Comparison of ENCODE assay signal across 12 cellular contexts in genomic region chr11:128728767-128729587, GRCh38. TPM values are rescaled to one million over a fixed set of nuclear protein-coding genes. Genes with fewer than 3 reads are reported as not detected.
A peak's percentile ranks its signal among the peaks of the same experiment; 100 is the strongest.
DNase-seq lines count a peak whose midpoint lies in the region; ATAC-seq and TF ChIP-seq lines count a peak whose summit lies in the region.
"Had no signal": no experiment of that assay in that cellular context is flagged by ENCODE, and none has a peak within 500 bp of the region (broad histone marks: within the 10 kb centered on the region; RNA-seq: fewer than 3 reads in every experiment).

No MANE protein-coding gene starts in this region.

- H3K27ac ChIP-seq in BLaER1: peak overlapping the region; percentile 62
- peak overlapping the region; percentile 95 for H3K27ac ChIP-seq in DOHH2 (ENCODE audit: low read depth, low read length)
- peak overlapping the region in 1 of 3 donors; percentile 3 for H3K27ac ChIP-seq in right lobe of liver
- no peak overlapping the region for H3K27ac ChIP-seq in SJCRH30
- H3K27ac ChIP-seq: WERI-Rb-1 had no signal

- H3K9ac ChIP-seq in BLaER1: peak overlapping the region; percentile 61; the same call in 1 of the 2 replicates

- peak overlapping the region; percentile 97 for H3K4me2 ChIP-seq in BLaER1
- peak overlapping the region; percentile 95 for H3K4me2 ChIP-seq in DOHH2 (ENCODE audit: low read length)

- ATAC-seq in right lobe of liver: peak in 3 of 4 donors; percentile 7 to 16 (median 8)
- ATAC-seq in GM21367 (IDR thresholded peaks at IDR 0.05; ENCODE audit: unreplicated experiment): no peak
- ATAC-seq: PC-3 had no signal

- TF ChIP-seq POLR2A in right lobe of liver (IDR thresholded peaks at IDR 0.05): no peak

- CTCF ChIA-PET in activated CD4-positive, alpha-beta memory T cell treated with anti-CD3 and anti-CD28 coated beads for 36 hours (lab: Charles Lee): interaction anchor here (1.0 kb wide), 2 partner anchors 557 to 571 kb away, joined by 3 to 4 read pairs; no protein-coding TSS in a partner anchor

- H3K4me1 Mint-ChIP-seq in activated CD4-positive, alpha-beta memory T cell treated with anti-CD3 and anti-CD28 coated beads for 36 hours (ENCODE audit: low read depth): peaks cover 98% of the 10 kb centered on the region

- peak overlapping the region; percentile 33 for H3K4me3 Mint-ChIP-seq in activated CD4-positive, alpha-beta memory T cell treated with anti-CD3 and anti-CD28 coated beads for 36 hours

- peak overlapping the region; percentile 60 for H3K27ac Mint-ChIP-seq in activated CD4-positive, alpha-beta memory T cell treated with anti-CD3 and anti-CD28 coated beads for 36 hours

- H3F3A ChIP-seq in DOHH2 (ENCODE audit: control insufficient read depth, insufficient read depth): peaks cover 37% of the 10 kb centered on the region

- peak; percentile 43 for DNase-seq in activated CD4-positive, alpha-beta memory T cell treated with anti-CD3 and anti-CD28 coated beads for 36 hours
- no peak for DNase-seq in right lobe of liver
- DNase-seq in head of caudate nucleus: no peak
- DNase-seq in SJCRH30: no peak
- no peak for DNase-seq in NCI-H2196 (lab: John Stamatoyannopoulos, UW; ENCODE audit: unreplicated experiment)
- DNase-seq: NCI-H1417 treated with DMSO at 0.1 percent for 48 hours, PC-3, stomach, WERI-Rb-1 had no signal

- 0 out of 2 replicates have a peak overlapping the region, but pooled peaks have one; percentile 13 for H3K4me3 ChIP-seq in BLaER1
- H3K4me3 ChIP-seq in DOHH2 (ENCODE audit: low read length): peak overlapping the region; percentile 65
- no peak overlapping the region for H3K4me3 ChIP-seq in right lobe of liver
- H3K4me3 ChIP-seq in SJCRH30: no peak overlapping the region
- H3K4me3 ChIP-seq: stomach had no signal

- peaks cover 85% of the 10 kb centered on the region for H3K79me2 ChIP-seq in DOHH2 (ENCODE audit: control insufficient read depth, low read length)

- intact Hi-C loops in activated CD4-positive, alpha-beta memory T cell treated with anti-CD3 and anti-CD28 coated beads for 36 hours (cut with micrococcal nuclease): no loop called here
- intact Hi-C loops in right lobe of liver (cut with DNase I): no loop called here
- intact Hi-C loops in head of caudate nucleus (cut with DNase I): no loop called here

- H3K36me3 ChIP-seq in BLaER1 (peaks cover 73% of the 10 kb centered on the region), DOHH2 (ENCODE audit: control insufficient read depth, low read length) (peaks cover 51% of the 10 kb centered on the region), right lobe of liver (no peaks in the 10 kb centered on the region), SJCRH30 (no peaks in the 10 kb centered on the region)
- H3K36me3 ChIP-seq: stomach, WERI-Rb-1 had no signal

- no peaks in the 10 kb centered on the region for H3K27me3 Mint-ChIP-seq in activated CD4-positive, alpha-beta memory T cell treated with anti-CD3 and anti-CD28 coated beads for 36 hours

- no peaks in the 10 kb centered on the region for H3K9me2 ChIP-seq in DOHH2 (replicated peaks; ENCODE audit: control insufficient read depth, low read length)

- H3K9me3 ChIP-seq in BLaER1: no peaks in the 10 kb centered on the region
- H3K9me3 ChIP-seq in DOHH2 (ENCODE audit: control insufficient read depth, insufficient read depth, low read length): no peaks in the 10 kb centered on the region
- no peaks in the 10 kb centered on the region for H3K9me3 ChIP-seq in right lobe of liver
- H3K9me3 ChIP-seq in SJCRH30 (replicated peaks): no peaks in the 10 kb centered on the region
- H3K9me3 ChIP-seq: stomach had no signal

- POLR2A ChIA-PET in activated CD4-positive, alpha-beta memory T cell treated with anti-CD3 and anti-CD28 coated beads for 36 hours (lab: Charles Lee): interaction anchor here (1.0 to 1.3 kb wide), 2 partner anchors 29 to 32 kb away, joined by 4 to 5 read pairs; no protein-coding TSS in a partner anchor

- peaks cover 5% of the 10 kb centered on the region for H3K36me3 Mint-ChIP-seq in activated CD4-positive, alpha-beta memory T cell treated with anti-CD3 and anti-CD28 coated beads for 36 hours

- no peaks in the 10 kb centered on the region for H3K9me3 Mint-ChIP-seq in activated CD4-positive, alpha-beta memory T cell treated with anti-CD3 and anti-CD28 coated beads for 36 hours

- TF ChIP-seq CTCF in DOHH2 (IDR thresholded peaks at IDR 0.05; ENCODE audit: low read depth, low read length, poor library complexity, severe bottlenecking) (no peak), right lobe of liver (IDR thresholded peaks at IDR 0.05) (no peak)

- H3K4me1 ChIP-seq in BLaER1: peaks cover 99% of the 10 kb centered on the region
- peaks cover 100% of the 10 kb centered on the region for H3K4me1 ChIP-seq in DOHH2 (ENCODE audit: control insufficient read depth, low read length)
- peaks cover 0 to 5% (median 0%) of the 10 kb centered on the region in 4 donors for H3K4me1 ChIP-seq in right lobe of liver
- peaks cover 6% of the 10 kb centered on the region; the same call in 1 of the 2 replicates for H3K4me1 ChIP-seq in SJCRH30

- H3K27me3 ChIP-seq in BLaER1 (no peaks in the 10 kb centered on the region), DOHH2 (ENCODE audit: control insufficient read depth, low read length) (no peaks in the 10 kb centered on the region), right lobe of liver (no peaks in the 10 kb centered on the region), SJCRH30 (no peaks in the 10 kb centered on the region)
- H3K27me3 ChIP-seq: stomach had no signal

- 39% methylated on average over 13 of the region's 13 CpGs for WGBS in right lobe of liver (ENCODE audit: insufficient coverage, low coverage, low lambda C conversion rate, missing lambda C conversion rate)

- H4K20me1 ChIP-seq in BLaER1 (peaks cover 100% of the 10 kb centered on the region), DOHH2 (ENCODE audit: control insufficient read depth, insufficient read depth, low read depth, low read length) (no peaks in the 10 kb centered on the region)

RNA-seq across cellular contexts. Expression of gene FLI1, which starts 35.1 kb away (rescaled TPM):
- total RNA-seq in activated CD4-positive, alpha-beta memory T cell treated with anti-CD3 and anti-CD28 coated beads for 36 hours: 10 to 100 TPM; 60.3 to 63.7 TPM
- 1 to 10 TPM; 3.8 to 7.9 (median 6.2) TPM for total RNA-seq in right lobe of liver
- total RNA-seq in SJCRH30 (2014; rRNA removed; shearing (Covaris generic)): 3.2 and 4.1 TPM in 2 replicates

Comparison
In these comparisons a context has a peak if more than half of its experiments do, and no peak if none do; other contexts are left out.
1. H3K4me3 ChIP-seq: peak in BLaER1 (single experiment) and DOHH2 (single experiment); none in right lobe of liver (0 of 3) and SJCRH30 (single experiment).
2. RNA of gene FLI1, which starts 35.1 kb away (total RNA-seq): 60.3 to 63.7 TPM in activated CD4-positive, alpha-beta memory T cell treated with anti-CD3 and anti-CD28 coated beads for 36 hours; 3.8 to 7.9 TPM in right lobe of liver and 3.2 to 4.1 TPM in SJCRH30; every median in the first group is over 4 times any median in the second.